Comparison of ENCODE assay signal across 8 cellular contexts in the genomic region with DNA sequence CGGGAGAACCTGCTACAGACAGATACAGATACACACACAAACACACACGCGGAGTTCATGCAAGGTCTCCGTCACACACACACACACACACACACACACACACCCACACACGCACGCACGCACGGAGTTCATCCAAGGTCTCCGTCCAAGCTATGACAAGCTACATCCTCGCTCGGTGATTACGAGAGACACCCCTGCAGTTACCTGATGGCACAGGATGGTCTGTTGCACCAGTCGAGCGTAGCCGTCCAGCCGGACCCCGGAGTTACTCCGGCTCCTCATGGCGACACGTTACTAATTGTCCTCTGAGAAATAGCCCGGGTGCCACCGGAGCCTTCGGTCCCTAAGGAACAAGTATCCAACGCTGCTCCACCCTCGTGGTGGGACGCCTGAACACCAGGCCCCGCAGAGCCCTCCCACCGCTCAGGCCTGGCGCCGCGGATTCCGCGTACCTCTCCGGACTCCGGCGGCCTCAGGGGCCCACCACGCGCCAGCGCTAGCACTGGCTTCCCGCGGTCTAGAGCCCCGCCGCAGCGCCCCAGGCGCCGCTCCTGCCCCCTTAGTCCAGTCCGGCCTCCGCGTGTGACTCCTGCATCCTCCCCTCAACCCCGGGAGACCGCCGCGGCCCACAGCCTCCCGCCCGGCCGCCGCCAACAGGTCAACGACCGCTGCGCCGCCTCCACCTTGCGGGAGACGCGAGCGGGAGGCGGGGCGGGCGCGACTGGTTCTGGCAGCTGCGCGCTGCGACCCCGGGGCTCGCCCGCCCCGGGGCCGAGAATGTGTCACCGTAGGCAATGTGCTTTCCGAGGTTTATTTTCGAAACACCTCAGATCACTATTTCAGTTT. TPM values are rescaled to one million over a fixed set of nuclear protein-coding genes. Genes with fewer than 3 reads are reported as not detected.
A peak's percentile ranks its signal among the peaks of the same experiment; 100 is the strongest.
DNase-seq lines count a peak whose midpoint lies in the region; ATAC-seq and TF ChIP-seq lines count a peak whose summit lies in the region.
"Not testable (repeated sequence)": the region's sequence is repeated elsewhere in the genome, so short reads cannot be mapped to it uniquely, and the experiment has no call there.

A gene (minus strand): TSS at position 708 of the 846 bp plus-strand sequence. CDS start 426 bp downstream, at position 282.

- peak within 1 kb of the TSS; percentile 67 for H3K4me3 ChIP-seq in NT2/D1 (ENCODE audit: insufficient read length, low read depth)
- peak within 1 kb of the TSS; percentile 22 to 65 (median 50) for H3K4me3 ChIP-seq in dorsolateral prefrontal cortex
- H3K4me3 ChIP-seq in upper lobe of left lung, result peak within 1 kb of the TSS; percentile 15 to 55 (median 47)

- H3K9me3 ChIP-seq in NT2/D1 (ENCODE audit: insufficient read depth, low read length); upper lobe of left lung: not testable (repeated sequence)

- H3K27ac ChIP-seq in dorsolateral prefrontal cortex (peak within 1 kb of the TSS in 38 of 59 donors; percentile 0 to 70 (median 43)), upper lobe of left lung (peak within 1 kb of the TSS; percentile 63 to 72 (median 68))

- not testable (repeated sequence) for TF ChIP-seq CTCF in GM10266 (IDR thresholded peaks at IDR 0.05; ENCODE audit: control insufficient read depth, insufficient read depth, low read depth, missing control alignments); dorsolateral prefrontal cortex (IDR thresholded peaks at IDR 0.05 in 54 of 56, conservative IDR thresholded peaks at IDR 0.05 in 2 of 56; ENCODE audit: low read depth in 1 of 56, partially characterized antibody in 56 of 56)
- TF ChIP-seq CTCF in upper lobe of left lung (IDR thresholded peaks at IDR 0.05), result peak in 2 of 6 experiments; percentile 8 to 12

- TF ChIP-seq EP300 in upper lobe of left lung (IDR thresholded peaks at IDR 0.05), result not testable (repeated sequence)

- H3K36me3 ChIP-seq in NT2/D1 (ENCODE audit: insufficient read depth, insufficient read length, low read length); upper lobe of left lung: not testable (repeated sequence)

- peak; percentile 67 for ATAC-seq in HG03460 (IDR thresholded peaks at IDR 0.05; ENCODE audit: unreplicated experiment)
- peak; percentile 82 to 91 for ATAC-seq in upper lobe of left lung (ENCODE audit: low FRiP score in 2 of 2)

- intact Hi-C loops in dorsolateral prefrontal cortex (cut with DNase I), result not testable (repeated sequence)

- H3K27me3 ChIP-seq in NT2/D1 (ENCODE audit: insufficient read depth, insufficient read length); upper lobe of left lung: not testable (repeated sequence)
- H3K27me3 ChIP-seq in dorsolateral prefrontal cortex, result peaks cover 0 to 44% (median 0%) of the 10 kb centered on the region in 45 donors

- TF ChIP-seq POLR2A in upper lobe of left lung (IDR thresholded peaks at IDR 0.05), result not testable (repeated sequence)

- 1 to 45% methylated on average over 27 to 63 of the region's 80 CpGs for WGBS in upper lobe of left lung, 2 donors

- H3K9ac ChIP-seq in NT2/D1 (ENCODE audit: insufficient read length, low read depth), result peak within 1 kb of the TSS; percentile 69

- not testable (repeated sequence) for H3K4me1 ChIP-seq in NT2/D1 (ENCODE audit: insufficient read depth, insufficient read length); upper lobe of left lung

- DNase-seq in GM10266 (ENCODE audit: extremely low spot score) (peak; percentile 6), dorsolateral prefrontal cortex (peak in 3 of 10 donors; percentile 18 to 44 (median 42)), iris pigment epithelial cell (ENCODE audit: low read depth) (peak; percentile 48), retina (peak; percentile 73), upper lobe of left lung (peak; percentile 44 to 89)
- DNase-seq in NT2/D1 (ENCODE audit: low read depth, low spot score), result not testable (repeated sequence)
- peak; percentile 17 for DNase-seq in activated CD8-positive, alpha-beta memory T cell treated with anti-CD3 and anti-CD28 coated beads, Interleukin-2, amount 50 U/mL, for 24 hours (ENCODE audit: extremely low read depth)

RNA-seq across cellular contexts. Expression of the gene that starts here (rescaled TPM):
- 10 to 100 TPM in 11 of 120 experiments, 1 to 10 TPM in 109; 3.6 to 20.0 (median 7.4) TPM for total RNA-seq in dorsolateral prefrontal cortex
- 10 to 100 TPM in 1 of 6 donors, 1 to 10 TPM in 5; 2.3 to 10.5 (median 3.4) TPM for total RNA-seq in upper lobe of left lung
